ENCODE assay signal across 10 cellular contexts in the genomic region with DNA sequence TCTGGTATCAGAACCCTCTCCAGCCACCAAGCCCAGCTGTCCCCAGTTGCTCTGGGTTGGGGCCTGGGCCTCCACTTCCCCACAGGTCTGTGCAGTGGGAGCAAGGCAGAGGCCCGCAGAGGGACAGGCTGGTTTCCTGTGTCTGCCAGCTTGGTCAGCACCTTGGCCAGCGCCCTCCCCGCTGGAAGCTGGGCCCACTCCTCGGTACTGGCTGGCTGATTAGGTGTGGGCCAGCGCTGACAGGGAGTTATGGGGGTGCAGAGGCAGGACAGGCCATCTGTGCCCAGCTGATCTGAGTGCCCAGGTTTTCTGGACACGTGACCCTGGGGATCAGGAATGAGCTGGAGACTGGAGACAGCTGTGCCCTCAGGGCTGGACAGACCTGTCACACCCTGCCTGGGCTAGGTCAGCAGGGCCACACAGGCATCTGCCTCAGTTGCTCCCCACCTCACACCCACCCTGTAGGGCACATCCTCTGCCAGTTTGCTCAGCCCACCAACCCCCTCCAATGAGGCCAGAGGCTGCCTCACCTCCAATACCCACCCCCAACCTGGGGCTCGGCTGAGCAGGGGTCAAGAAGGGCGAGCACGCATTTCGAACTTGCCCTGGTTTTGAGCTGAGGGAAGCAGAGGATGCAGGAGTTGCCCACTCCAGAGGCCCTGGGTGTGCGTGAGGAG.
A peak's percentile ranks its signal among the peaks of the same experiment; 100 is the strongest.
DNase-seq lines count a peak whose midpoint lies in the region; ATAC-seq lines count a peak whose summit lies in the region.
"Had no signal": no experiment of that assay in that cellular context is flagged by ENCODE, and none has a peak within 500 bp of the region (broad histone marks: within the 10 kb centered on the region; RNA-seq: fewer than 3 reads in every experiment).

No MANE protein-coding gene starts in this region.

- intact Hi-C loops in Right ventricle myocardium superior (cut with DNase I), result loop anchor here (10.0 kb wide), 1 partner anchor 130 kb away; no protein-coding TSS in a partner anchor
- intact Hi-C loops in Right ventricle myocardium inferior (cut with DNase I), result no loop called here

- peak; percentile 69 for ATAC-seq in Right ventricle myocardium superior (ENCODE audit: poor library complexity)
- ATAC-seq in Right ventricle myocardium inferior, result no peak
- ATAC-seq: foreskin keratinocyte had no signal

- peaks cover 19% of the 10 kb centered on the region for H3K27me3 ChIP-seq in adipocyte (replicated peaks; ENCODE audit: control insufficient read depth, insufficient read depth, low read length)
- H3K27me3 ChIP-seq: adrenal gland had no signal

- H3K4me3 ChIP-seq in adipocyte (ENCODE audit: low read length), result no peak overlapping the region
- H3K4me3 ChIP-seq: adrenal gland had no signal

- H3K9me3 ChIP-seq in adipocyte (ENCODE audit: control insufficient read depth, low read length), result peaks cover 6% of the 10 kb centered on the region
- H3K9me3 ChIP-seq: adrenal gland had no signal

- H3K9ac ChIP-seq in adipocyte (ENCODE audit: low read length), result no peak overlapping the region

- H3K4me1 ChIP-seq in adipocyte (ENCODE audit: control insufficient read depth, insufficient read depth, low read length), result no peaks in the 10 kb centered on the region
- H3K4me1 ChIP-seq: adrenal gland, foreskin keratinocyte had no signal

- DNase-seq in Right ventricle myocardium superior (no peak), Right ventricle myocardium inferior (ENCODE audit: missing footprints) (no peak), adipocyte (ENCODE audit: low read depth) (peak; percentile 75), left kidney (ENCODE audit: low read depth, low spot score) (peak; percentile 94), A172 (ENCODE audit: low spot score) (no peak)
- no peak for DNase-seq in activated effector memory CD4-positive, alpha-beta T cell treated with anti-CD3 and anti-CD28 coated beads, Interleukin-2, amount 50 U/mL, for 16 hours
- DNase-seq in activated CD8-positive, alpha-beta memory T cell treated with anti-CD3 and anti-CD28 coated beads for 24 hours, result no peak
- no peak for DNase-seq in stimulated activated CD4-positive, alpha-beta T cell treated with anti-CD3 and anti-CD28 coated beads, Interleukin-12 subunit alpha, Interleukin-12 subunit beta, amount 100 ng/mL, for 4 hours
- DNase-seq: foreskin keratinocyte had no signal

- H3K36me3 ChIP-seq in adipocyte (ENCODE audit: control insufficient read depth, insufficient read depth, low read length, severe bottlenecking), result no peaks in the 10 kb centered on the region
- H3K36me3 ChIP-seq: adrenal gland had no signal

Comparison
In these comparisons a context has a peak if more than half of its experiments do, and no peak if none do; other contexts are left out.
1. DNase-seq: peak in adipocyte (single experiment) and left kidney (single experiment); none in Right ventricle myocardium superior (single experiment), Right ventricle myocardium inferior (single experiment), activated effector memory CD4-positive, alpha-beta T cell treated with anti-CD3 and anti-CD28 coated beads, Interleukin-2, amount 50 U/mL, for 16 hours (single experiment), A172 (single experiment), activated CD8-positive, alpha-beta memory T cell treated with anti-CD3 and anti-CD28 coated beads for 24 hours (single experiment) and stimulated activated CD4-positive, alpha-beta T cell treated with anti-CD3 and anti-CD28 coated beads, Interleukin-12 subunit alpha, Interleukin-12 subunit beta, amount 100 ng/mL, for 4 hours (single experiment).